In the genomic region with DNA sequence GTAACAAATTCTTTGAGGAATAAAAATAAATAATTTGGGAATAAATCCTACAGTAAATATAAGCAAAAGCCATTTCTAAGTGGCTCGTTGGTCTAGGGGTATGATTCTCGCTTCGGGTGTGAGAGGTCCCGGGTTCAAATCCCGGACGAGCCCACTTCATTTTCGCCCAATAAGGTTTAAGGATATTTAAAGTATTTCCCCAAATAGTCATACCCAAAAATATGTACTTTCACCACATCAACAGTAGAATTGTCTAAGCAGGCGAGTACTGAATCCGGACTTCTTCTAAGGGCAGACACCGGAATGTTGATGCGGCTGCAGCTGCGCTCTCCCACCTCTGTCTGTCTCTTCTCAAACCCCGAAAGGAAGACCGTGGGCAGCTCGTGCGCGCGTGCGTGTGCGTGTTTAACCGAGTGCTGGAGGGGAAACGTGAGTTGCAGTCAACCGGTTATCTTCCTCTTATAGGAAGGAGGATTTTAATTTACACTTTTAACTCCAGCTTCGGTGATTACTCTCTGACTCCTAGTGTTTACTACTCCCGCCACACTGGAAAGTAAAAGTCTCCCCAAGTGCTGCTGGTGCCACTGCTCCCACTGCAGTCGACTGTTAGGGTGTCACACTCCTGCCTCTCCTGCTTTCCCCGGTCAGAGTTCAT, we compare ENCODE assay signal across 1 cellular context.
TF ChIP-seq lines count a peak whose summit lies in the region.

No MANE protein-coding gene starts in this region.

TF ChIP-seq in HepG2, 621 proteins besides CTCF, POLR2A, EP300 and RAD21 (continued from another document):
- TF ChIP-seq MAF1 (CRISPR knock-in tag; IDR thresholded peaks at IDR 0.05; ENCODE audit: borderline replicate concordance) (0 out of 2 replicates have a peak, but pooled peaks have one; percentile 70), ZNF326 (CRISPR knock-in tag; IDR thresholded peaks at IDR 0.05; ENCODE audit: borderline replicate concordance) (no peak), ZNF136 (CRISPR knock-in tag; IDR thresholded peaks at IDR 0.05; ENCODE audit: low read depth) (peak; percentile 74; the same call in 1 of the 2 replicates), ZNF883 (CRISPR knock-in tag; IDR thresholded peaks at IDR 0.05; ENCODE audit: not compliant biosample characterization) (no peak), KDM4B (CRISPR knock-in tag; IDR thresholded peaks at IDR 0.05) (no peak), ZNF605 (CRISPR knock-in tag; IDR thresholded peaks at IDR 0.05) (0 out of 2 replicates have a peak, but pooled peaks have one; percentile 19), FOXK1 (CRISPR knock-in tag; IDR thresholded peaks at IDR 0.05; ENCODE audit: borderline replicate concordance, low read depth) (0 out of 2 replicates have a peak, but pooled peaks have one; percentile 11), MIER3 (CRISPR knock-in tag; IDR thresholded peaks at IDR 0.05; ENCODE audit: borderline replicate concordance) (peak; percentile 60; the same call in 1 of the 2 replicates), KLF9 (CRISPR knock-in tag; IDR thresholded peaks at IDR 0.05; ENCODE audit: low read depth) (no peak), ZC3H4 (CRISPR knock-in tag; IDR thresholded peaks at IDR 0.05; ENCODE audit: borderline replicate concordance) (0 out of 2 replicates have a peak, but pooled peaks have one; percentile 60), ZNF790 (CRISPR knock-in tag; IDR thresholded peaks at IDR 0.05; ENCODE audit: borderline replicate concordance) (no peak), ZSCAN29 (CRISPR knock-in tag; conservative IDR thresholded peaks at IDR 0.05) (peak; percentile 52; the same call in 1 of the 2 replicates), SOX5 (CRISPR knock-in tag; IDR thresholded peaks at IDR 0.05; ENCODE audit: borderline replicate concordance) (peak; percentile 28), PITX1 (CRISPR knock-in tag; IDR thresholded peaks at IDR 0.05) (peak; percentile 46; the same call in 1 of the 2 replicates), PHB2 (IDR thresholded peaks at IDR 0.05; ENCODE audit: partially characterized antibody) (no peak), XRCC5 (optimal IDR thresholded peaks at IDR 0.05; ENCODE audit: low read length) (peak; percentile 59), NFKB2 (CRISPR knock-in tag; IDR thresholded peaks at IDR 0.05; ENCODE audit: borderline replicate concordance) (no peak), ZNF780A (CRISPR knock-in tag; IDR thresholded peaks at IDR 0.05) (no peak), SSRP1 (CRISPR knock-in tag; IDR thresholded peaks at IDR 0.05) (peak; percentile 83; the same call in 1 of the 2 replicates), NFATC3 (CRISPR knock-in tag; IDR thresholded peaks at IDR 0.05) (0 out of 2 replicates have a peak, but pooled peaks have one; percentile 82), ZNF24 (IDR thresholded peaks at IDR 0.05) (peak; percentile 95), SOX6 (IDR thresholded peaks at IDR 0.05) (no peak), SOX6 (CRISPR knock-in tag; IDR thresholded peaks at IDR 0.05) (no peak)
- TF ChIP-seq, protein P1, sequence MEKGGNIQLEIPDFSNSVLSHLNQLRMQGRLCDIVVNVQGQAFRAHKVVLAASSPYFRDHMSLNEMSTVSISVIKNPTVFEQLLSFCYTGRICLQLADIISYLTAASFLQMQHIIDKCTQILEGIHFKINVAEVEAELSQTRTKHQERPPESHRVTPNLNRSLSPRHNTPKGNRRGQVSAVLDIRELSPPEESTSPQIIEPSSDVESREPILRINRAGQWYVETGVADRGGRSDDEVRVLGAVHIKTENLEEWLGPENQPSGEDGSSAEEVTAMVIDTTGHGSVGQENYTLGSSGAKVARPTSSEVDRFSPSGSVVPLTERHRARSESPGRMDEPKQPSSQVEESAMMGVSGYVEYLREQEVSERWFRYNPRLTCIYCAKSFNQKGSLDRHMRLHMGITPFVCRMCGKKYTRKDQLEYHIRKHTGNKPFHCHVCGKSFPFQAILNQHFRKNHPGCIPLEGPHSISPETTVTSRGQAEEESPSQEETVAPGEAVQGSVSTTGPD (CRISPR knock-in tag; IDR thresholded peaks at IDR 0.05): peak; percentile 36; the same call in 1 of the 2 replicates
- TF ChIP-seq, protein P2, sequence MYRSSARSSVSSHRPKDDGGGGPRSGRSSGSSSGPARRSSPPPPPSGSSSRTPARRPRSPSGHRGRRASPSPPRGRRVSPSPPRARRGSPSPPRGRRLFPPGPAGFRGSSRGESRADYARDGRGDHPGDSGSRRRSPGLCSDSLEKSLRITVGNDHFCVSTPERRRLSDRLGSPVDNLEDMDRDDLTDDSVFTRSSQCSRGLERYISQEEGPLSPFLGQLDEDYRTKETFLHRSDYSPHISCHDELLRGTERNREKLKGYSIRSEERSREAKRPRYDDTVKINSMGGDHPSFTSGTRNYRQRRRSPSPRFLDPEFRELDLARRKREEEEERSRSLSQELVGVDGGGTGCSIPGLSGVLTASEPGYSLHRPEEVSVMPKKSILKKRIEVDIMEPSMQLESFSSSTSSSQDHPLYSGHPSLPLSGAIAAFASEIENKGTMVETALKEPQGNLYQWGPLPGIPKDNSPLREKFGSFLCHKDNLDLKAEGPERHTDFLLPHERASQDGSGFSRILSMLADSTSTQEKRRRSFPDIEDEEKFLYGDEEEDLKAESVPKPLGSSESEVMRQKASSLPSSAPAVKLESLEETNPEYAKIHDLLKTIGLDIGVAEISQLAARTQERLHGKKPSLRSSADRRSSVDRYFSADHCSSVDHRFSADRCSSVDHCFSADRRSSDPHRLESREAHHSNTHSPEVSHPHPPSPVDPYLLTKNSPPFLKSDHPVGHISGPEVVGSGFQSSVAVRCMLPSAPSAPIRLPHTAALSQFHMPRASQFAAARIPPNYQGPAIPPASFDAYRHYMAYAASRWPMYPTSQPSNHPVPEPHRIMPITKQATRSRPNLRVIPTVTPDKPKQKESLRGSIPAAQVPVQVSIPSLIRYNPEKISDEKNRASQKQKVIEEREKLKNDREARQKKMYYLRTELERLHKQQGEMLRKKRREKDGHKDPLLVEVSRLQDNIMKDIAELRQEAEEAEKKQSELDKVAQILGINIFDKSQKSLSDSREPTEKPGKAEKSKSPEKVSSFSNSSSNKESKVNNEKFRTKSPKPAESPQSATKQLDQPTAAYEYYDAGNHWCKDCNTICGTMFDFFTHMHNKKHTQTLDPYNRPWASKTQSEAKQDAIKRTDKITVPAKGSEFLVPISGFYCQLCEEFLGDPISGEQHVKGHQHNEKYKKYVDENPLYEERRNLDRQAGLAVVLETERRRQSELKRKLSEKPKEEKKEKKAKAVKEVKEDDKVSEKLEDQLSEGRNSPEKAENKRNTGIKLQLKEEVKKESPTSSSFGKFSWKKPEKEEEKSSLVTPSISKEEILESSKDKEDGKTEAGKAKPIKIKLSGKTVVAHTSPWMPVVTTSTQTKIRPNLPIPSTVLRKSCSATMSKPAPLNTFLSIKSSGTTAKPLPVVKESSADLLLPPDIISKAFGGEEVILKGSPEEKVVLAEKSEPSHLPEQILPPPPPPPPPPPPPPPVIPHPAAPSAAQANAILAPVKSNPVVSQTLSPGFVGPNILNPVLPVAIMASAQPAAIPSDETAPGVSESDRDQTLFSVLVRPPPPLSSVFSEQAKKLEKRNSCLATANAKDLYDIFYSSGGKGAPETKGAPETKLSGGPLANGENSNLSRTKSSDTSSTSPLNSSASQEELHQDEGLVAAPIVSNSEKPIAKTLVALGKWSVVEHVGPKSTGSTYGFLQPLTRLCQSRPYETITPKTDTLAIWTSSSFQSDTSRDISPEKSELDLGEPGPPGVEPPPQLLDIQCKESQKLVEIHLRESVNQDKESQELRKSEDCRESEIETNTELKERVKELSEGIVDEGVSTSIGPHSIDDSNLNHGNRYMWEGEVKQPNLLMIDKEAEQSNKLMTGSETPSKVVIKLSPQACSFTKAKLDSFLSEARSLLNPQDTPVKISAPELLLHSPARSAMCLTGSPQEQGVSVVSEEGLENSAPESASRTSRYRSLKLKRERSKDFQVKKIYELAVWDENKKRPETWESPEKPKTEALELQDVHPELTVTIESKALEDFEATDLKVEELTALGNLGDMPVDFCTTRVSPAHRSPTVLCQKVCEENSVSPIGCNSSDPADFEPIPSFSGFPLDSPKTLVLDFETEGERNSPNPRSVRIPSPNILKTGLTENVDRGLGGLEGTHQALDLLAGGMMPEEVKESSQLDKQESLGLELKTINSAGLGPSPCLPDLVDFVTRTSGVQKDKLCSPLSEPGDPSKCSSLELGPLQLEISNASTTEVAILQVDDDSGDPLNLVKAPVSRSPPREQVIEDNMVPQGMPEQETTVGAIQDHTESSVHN (CRISPR knock-in tag; IDR thresholded peaks at IDR 0.05): 0 out of 2 replicates have a peak, but pooled peaks have one; percentile 29
- TF ChIP-seq, protein P3, sequence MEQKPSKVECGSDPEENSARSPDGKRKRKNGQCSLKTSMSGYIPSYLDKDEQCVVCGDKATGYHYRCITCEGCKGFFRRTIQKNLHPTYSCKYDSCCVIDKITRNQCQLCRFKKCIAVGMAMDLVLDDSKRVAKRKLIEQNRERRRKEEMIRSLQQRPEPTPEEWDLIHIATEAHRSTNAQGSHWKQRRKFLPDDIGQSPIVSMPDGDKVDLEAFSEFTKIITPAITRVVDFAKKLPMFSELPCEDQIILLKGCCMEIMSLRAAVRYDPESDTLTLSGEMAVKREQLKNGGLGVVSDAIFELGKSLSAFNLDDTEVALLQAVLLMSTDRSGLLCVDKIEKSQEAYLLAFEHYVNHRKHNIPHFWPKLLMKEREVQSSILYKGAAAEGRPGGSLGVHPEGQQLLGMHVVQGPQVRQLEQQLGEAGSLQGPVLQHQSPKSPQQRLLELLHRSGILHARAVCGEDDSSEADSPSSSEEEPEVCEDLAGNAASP (CRISPR knock-in tag; IDR thresholded peaks at IDR 0.05; ENCODE audit: borderline replicate concordance): 0 out of 2 replicates have a peak, but pooled peaks have one; percentile 15
- TF ChIP-seq, protein P4, sequence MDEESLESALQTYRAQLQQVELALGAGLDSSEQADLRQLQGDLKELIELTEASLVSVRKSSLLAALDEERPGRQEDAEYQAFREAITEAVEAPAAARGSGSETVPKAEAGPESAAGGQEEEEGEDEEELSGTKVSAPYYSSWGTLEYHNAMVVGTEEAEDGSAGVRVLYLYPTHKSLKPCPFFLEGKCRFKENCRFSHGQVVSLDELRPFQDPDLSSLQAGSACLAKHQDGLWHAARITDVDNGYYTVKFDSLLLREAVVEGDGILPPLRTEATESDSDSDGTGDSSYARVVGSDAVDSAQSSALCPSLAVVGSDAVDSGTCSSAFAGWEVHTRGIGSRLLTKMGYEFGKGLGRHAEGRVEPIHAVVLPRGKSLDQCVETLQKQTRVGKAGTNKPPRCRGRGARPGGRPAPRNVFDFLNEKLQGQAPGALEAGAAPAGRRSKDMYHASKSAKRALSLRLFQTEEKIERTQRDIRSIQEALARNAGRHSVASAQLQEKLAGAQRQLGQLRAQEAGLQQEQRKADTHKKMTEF (CRISPR knock-in tag; IDR thresholded peaks at IDR 0.05): 0 out of 2 replicates have a peak, but pooled peaks have one; percentile 38
